Comparison of ENCODE assay signal across 13 cellular contexts in the genomic region with DNA sequence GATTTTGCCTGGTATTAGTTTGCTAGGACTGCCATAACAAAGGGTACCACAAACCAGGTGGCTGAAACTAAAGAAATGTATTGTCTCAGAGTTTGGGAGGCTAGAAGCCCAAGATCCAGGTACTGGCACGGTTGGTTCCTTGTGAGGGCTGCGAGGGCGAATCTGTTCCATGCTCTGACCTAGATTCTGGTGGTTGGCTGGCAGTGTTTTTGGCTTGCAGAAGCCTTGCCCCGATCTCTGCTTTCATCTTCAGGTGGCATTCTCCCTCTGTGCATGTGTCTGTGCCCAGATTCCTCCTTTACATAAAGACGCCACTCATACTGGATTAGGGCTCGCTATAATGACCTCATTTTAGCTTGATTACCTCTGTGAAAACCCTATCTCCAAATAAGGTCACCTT.
"Had no signal": no experiment of that assay in that cellular context is flagged by ENCODE, and none has a peak within 500 bp of the region (broad histone marks: within the 10 kb centered on the region; RNA-seq: fewer than 3 reads in every experiment).

No MANE protein-coding gene starts in this region.

- H3K27me3 ChIP-seq: brain microvascular endothelial cell, gastroesophageal sphincter, heart right ventricle, ovary, upper lobe of right lung had no signal

- DNase-seq: activated naive CD4-positive, alpha-beta T cell; activated naive CD8-positive, alpha-beta T cell treated with anti-CD3 and anti-CD28 coated beads, Interleukin-2, amount 10 ng/mL, durations not matched to agents 7 days and 5 days; activated T-cell treated with anti-CD3 and anti-CD28 coated beads for 4 hours; brain microvascular endothelial cell; heart right ventricle; left cardiac atrium; midbrain; ovary; stimulated activated CD4-positive, alpha-beta T cell treated with anti-CD3 and anti-CD28 coated beads, Interleukin-2, amount 100 ng/mL, for 48 hours; SW 1271; upper lobe of right lung had no signal

- H3K27ac ChIP-seq: brain microvascular endothelial cell, heart right ventricle, ovary, upper lobe of right lung had no signal

- H3K36me3 ChIP-seq: ovary, upper lobe of right lung had no signal

- H3K4me3 ChIP-seq: gastroesophageal sphincter, heart right ventricle, lung, ovary, upper lobe of right lung had no signal

- H3K9me3 ChIP-seq: gastroesophageal sphincter, heart right ventricle, ovary, upper lobe of right lung had no signal
